8 cellular contexts compared by ENCODE assay signal in genomic region chr3:167684389-167684993, GRCh38. TPM values are rescaled to one million over a fixed set of nuclear protein-coding genes. Genes with fewer than 3 reads are reported as not detected.
A peak's percentile ranks its signal among the peaks of the same experiment; 100 is the strongest.
DNase-seq lines count a peak whose midpoint lies in the region; ATAC-seq, FAIRE-seq and TF ChIP-seq lines count a peak whose summit lies in the region.

No MANE protein-coding gene starts in this region.

- FAIRE-seq in H54 (lab: Jason Lieb, UNC) (peak; percentile 61), kidney (lab: Jason Lieb, UNC) (peak; percentile 93)

- H3K4me1 ChIP-seq in kidney (ENCODE audit: control insufficient read depth in 1 of 2, insufficient read depth in 1 of 2, low read depth in 1 of 2, low read length in 2 of 2) = no peaks in the 10 kb centered on the region

- in situ Hi-C loops in T47D (cut with HindIII; ENCODE audit: low pct_unique_long_range_greater_than_20kb, low sequenced_read_pairs) = no loop called here

- TF ChIP-seq CTCF in LNCaP clone FGC (IDR thresholded peaks at IDR 0.05; ENCODE audit: control insufficient read depth, extremely low read depth, insufficient read depth) = peak; percentile 65
- TF ChIP-seq CTCF in kidney (IDR thresholded peaks at IDR 0.05; ENCODE audit: borderline replicate concordance, extremely low read depth, insufficient read depth) = peak; percentile 72

- no peak overlapping the region for H3K9ac ChIP-seq in kidney (ENCODE audit: low read length in 2 of 2)

- peaks cover 45% of the 10 kb centered on the region for H3K36me3 Mint-ChIP-seq in stimulated activated memory B cell treated with anti-CD40 and anti-IgM and Interleukin-4, amounts not matched to agents 10 μg/mL and 1 μg/mL and 100 μg/mL, for 72 hours

- intact Hi-C loops in Right ventricle myocardium superior (cut with DNase I) (no loop called here), cardiac septum (cut with DNase I) (loop anchor here (10.0 kb wide), 1 partner anchor 280 kb away; no protein-coding TSS in a partner anchor), kidney (cut with DNase I) (no loop called here)

- peaks cover 8% of the 10 kb centered on the region for H3K4me1 Mint-ChIP-seq in stimulated activated memory B cell treated with anti-CD40 and anti-IgM and Interleukin-4, amounts not matched to agents 10 μg/mL and 1 μg/mL and 100 μg/mL, for 72 hours

- DNase-seq in Right ventricle myocardium superior (no peak), cardiac septum (ENCODE audit: low spot score) (no peak), H54 (ENCODE audit: insufficient read length, low spot score) (peak; percentile 1), LNCaP clone FGC (ENCODE audit: low read depth) (peak; percentile 25), SHP77 treated with DMSO at 0.1 percent for 48 hours (lab: John Stamatoyannopoulos, UW) (peak; percentile 25), T47D (ENCODE audit: low read depth in 1 of 2, low spot score in 1 of 2) (peak; percentile 27 to 85), kidney (no peak)

- no peak overlapping the region for H3K27ac Mint-ChIP-seq in stimulated activated memory B cell treated with anti-CD40 and anti-IgM and Interleukin-4, amounts not matched to agents 10 μg/mL and 1 μg/mL and 100 μg/mL, for 72 hours

- H3K36me3 ChIP-seq in kidney (ENCODE audit: control insufficient read depth in 1 of 2, insufficient read depth in 2 of 2, low read length in 2 of 2) = peaks cover 5 to 11% of the 10 kb centered on the region in 2 donors

- H3K27me3 Mint-ChIP-seq in stimulated activated memory B cell treated with anti-CD40 and anti-IgM and Interleukin-4, amounts not matched to agents 10 μg/mL and 1 μg/mL and 100 μg/mL, for 72 hours = no peaks in the 10 kb centered on the region

- H3K27ac ChIP-seq in kidney (ENCODE audit: low read depth in 2 of 2, low read length in 2 of 2) = no peak overlapping the region

- ATAC-seq in Right ventricle myocardium superior (ENCODE audit: poor library complexity) = peak; percentile 63
- peak; percentile 57 for ATAC-seq in stimulated activated memory B cell treated with anti-CD40 and anti-IgM and Interleukin-4, amounts not matched to agents 10 μg/mL and 1 μg/mL and 100 μg/mL, for 72 hours

- TF ChIP-seq POLR2A in H54 (IDR thresholded peaks at IDR 0.05; ENCODE audit: low read depth, low read length) = no peak

- no peak overlapping the region for H3K4me3 ChIP-seq in LNCaP clone FGC (ENCODE audit: low read depth, low read length)
- H3K4me3 ChIP-seq in kidney (ENCODE audit: low read length in 2 of 2) = no peak overlapping the region

- H3K9me3 Mint-ChIP-seq in stimulated activated memory B cell treated with anti-CD40 and anti-IgM and Interleukin-4, amounts not matched to agents 10 μg/mL and 1 μg/mL and 100 μg/mL, for 72 hours = no peaks in the 10 kb centered on the region

- no peak overlapping the region for H3K4me3 Mint-ChIP-seq in stimulated activated memory B cell treated with anti-CD40 and anti-IgM and Interleukin-4, amounts not matched to agents 10 μg/mL and 1 μg/mL and 100 μg/mL, for 72 hours

- no peaks in the 10 kb centered on the region for H3K9me3 ChIP-seq in kidney (ENCODE audit: control insufficient read depth in 1 of 2, low read length in 2 of 2)

RNA-seq across cellular contexts. Expression of gene WDR49, which starts 30.7 kb away (rescaled TPM):
- total RNA-seq in Right ventricle myocardium superior = 2.6 TPM
- 3.4 TPM for total RNA-seq in cardiac septum
- 1.0 TPM for total RNA-seq in kidney
- 0.43 TPM for polyA plus RNA-seq in kidney (ENCODE audit: insufficient read depth, low read depth, low replicate concordance)

RNA-seq across cellular contexts. Expression of gene PDCD10, which starts 50.2 kb away (rescaled TPM):
- total RNA-seq in Right ventricle myocardium superior (30.4 TPM), cardiac septum (42.2 TPM), kidney (55.1 TPM)
- 50.0 TPM for polyA plus RNA-seq in kidney (ENCODE audit: insufficient read depth, low read depth, low replicate concordance)

RNA-seq across cellular contexts. Expression of gene SERPINI1, which starts 51.0 kb away (rescaled TPM):
- 5.6 TPM for total RNA-seq in Right ventricle myocardium superior
- 10.5 TPM for total RNA-seq in cardiac septum
- 9.5 TPM for total RNA-seq in kidney
- polyA plus RNA-seq in kidney (ENCODE audit: insufficient read depth, low read depth, low replicate concordance) = 35.3 TPM

Comparison
In these comparisons a context has a peak if more than half of its experiments do, and no peak if none do; other contexts are left out.
1. DNase-seq: peak in H54 (single experiment), LNCaP clone FGC (single experiment), SHP77 treated with DMSO at 0.1 percent for 48 hours (single experiment) and T47D (2 of 2); none in Right ventricle myocardium superior (single experiment), cardiac septum (single experiment) and kidney (single experiment).